10 cellular contexts compared by ENCODE assay signal in genomic region chr17:83100853-83101391, GRCh38. TPM values are rescaled to one million over a fixed set of nuclear protein-coding genes. Genes with fewer than 3 reads are reported as not detected.
DNase-seq lines count a peak whose midpoint lies in the region; ATAC-seq and TF ChIP-seq lines count a peak whose summit lies in the region.
"Had no signal": no experiment of that assay in that cellular context is flagged by ENCODE, and none has a peak within 500 bp of the region (broad histone marks: within the 10 kb centered on the region; RNA-seq: fewer than 3 reads in every experiment).

No MANE protein-coding gene starts in this region.

- DNase-seq in Caco-2 (no peak), Karpas-422 (peak; percentile 56), omental fat pad (ENCODE audit: low spot score) (no peak), posterior cingulate gyrus (no peak), mucosa of gallbladder (ENCODE audit: low spot score) (no peak)
- DNase-seq in central memory CD8-positive, alpha-beta T cell (ENCODE audit: low spot score in 2 of 2), result no peak
- DNase-seq: nephron progenitor cell had no signal

- no peak overlapping the region for H3K4me2 ChIP-seq in Karpas-422 (ENCODE audit: low read depth, low read length, poor library complexity, severe bottlenecking)

- CTCF ChIA-PET in Caco-2 (lab: Charles Lee), result no interaction called here

- peak overlapping the region; percentile 59 for H3K4me3 Mint-ChIP-seq in Caco-2 (ENCODE audit: unreplicated experiment)
- H3K4me3 Mint-ChIP-seq in central memory CD8-positive, alpha-beta T cell, result no peak overlapping the region
- no peak overlapping the region for H3K4me3 Mint-ChIP-seq in activated T-helper 17 cell treated with anti-CD3 and anti-CD28 coated beads, Interleukin-2, amount 50 U/mL, for 72 hours
- H3K4me3 Mint-ChIP-seq: brain had no signal

- H2AFZ ChIP-seq in Karpas-422 (ENCODE audit: low read length), result no peak overlapping the region

- no peaks in the 10 kb centered on the region for H3K27me3 ChIP-seq in Caco-2 (replicated peaks; ENCODE audit: control insufficient read depth, insufficient read depth, low read length)
- H3K27me3 ChIP-seq in Karpas-422 (ENCODE audit: low read length), result no peaks in the 10 kb centered on the region

- POLR2A ChIA-PET in Caco-2 (lab: Charles Lee), result no interaction called here

- no peaks in the 10 kb centered on the region for H3K79me2 ChIP-seq in Karpas-422 (ENCODE audit: low read length)

- H3K9me2 ChIP-seq in Karpas-422 (replicated peaks; ENCODE audit: insufficient read depth, low read length), result no peaks in the 10 kb centered on the region

- H3K9ac ChIP-seq in Karpas-422 (ENCODE audit: low read length), result no peak overlapping the region

- no peaks in the 10 kb centered on the region for H3K27me3 Mint-ChIP-seq in Caco-2 (ENCODE audit: insufficient read depth, unreplicated experiment)
- peaks cover 24% of the 10 kb centered on the region for H3K27me3 Mint-ChIP-seq in central memory CD8-positive, alpha-beta T cell
- no peaks in the 10 kb centered on the region for H3K27me3 Mint-ChIP-seq in activated T-helper 17 cell treated with anti-CD3 and anti-CD28 coated beads, Interleukin-2, amount 50 U/mL, for 72 hours

- H3K36me3 Mint-ChIP-seq in Caco-2 (ENCODE audit: insufficient read depth, unreplicated experiment), result peaks cover 36% of the 10 kb centered on the region
- peaks cover 9% of the 10 kb centered on the region for H3K36me3 Mint-ChIP-seq in central memory CD8-positive, alpha-beta T cell (ENCODE audit: insufficient read depth)
- H3K36me3 Mint-ChIP-seq in activated T-helper 17 cell treated with anti-CD3 and anti-CD28 coated beads, Interleukin-2, amount 50 U/mL, for 72 hours (ENCODE audit: low read depth), result peaks cover 6% of the 10 kb centered on the region

- no peaks in the 10 kb centered on the region for H4K20me1 ChIP-seq in Karpas-422 (ENCODE audit: insufficient read depth, low read depth, low read length)

- no peaks in the 10 kb centered on the region for H3K4me1 Mint-ChIP-seq in Caco-2 (ENCODE audit: low read depth, unreplicated experiment)
- no peaks in the 10 kb centered on the region for H3K4me1 Mint-ChIP-seq in central memory CD8-positive, alpha-beta T cell
- H3K4me1 Mint-ChIP-seq in activated T-helper 17 cell treated with anti-CD3 and anti-CD28 coated beads, Interleukin-2, amount 50 U/mL, for 72 hours, result no peaks in the 10 kb centered on the region

- intact Hi-C loops in Caco-2 (cut with micrococcal nuclease; ENCODE audit: unreplicated experiment), result no loop called here
- intact Hi-C loops in posterior cingulate gyrus (cut with DNase I), result no loop called here

- no peak overlapping the region for H3K27ac ChIP-seq in Karpas-422 (ENCODE audit: low read length)

- H3K4me3 ChIP-seq in Caco-2 (ENCODE audit: low read depth, low read length), result no peak overlapping the region
- no peak overlapping the region for H3K4me3 ChIP-seq in Karpas-422 (ENCODE audit: low read length)

- BruUV-seq in Caco-2 (replicated peaks; lab: Mats Ljungman, UMichigan), result no TSS peak

- H3K4me1 ChIP-seq in Caco-2 (peaks cover 24% of the 10 kb centered on the region), Karpas-422 (ENCODE audit: low read length) (peaks cover 11% of the 10 kb centered on the region)

- peak; percentile 35 for ATAC-seq in central memory CD8-positive, alpha-beta T cell (replicated peaks; ENCODE audit: extremely low read depth, poor library complexity, severe bottlenecking)
- ATAC-seq in omental fat pad (ENCODE audit: low FRiP score), result peak; percentile 19
- no peak for ATAC-seq in GM18498 (IDR thresholded peaks at IDR 0.05; ENCODE audit: unreplicated experiment)
- no peak for ATAC-seq in activated T-helper 17 cell treated with anti-CD3 and anti-CD28 coated beads, Interleukin-2, amount 50 U/mL, for 72 hours (replicated peaks)

- no peak for TF ChIP-seq CTCF in Caco-2 (IDR thresholded peaks at IDR 0.05; ENCODE audit: insufficient read depth in 1 of 2, low read depth in 1 of 2, low read length in 1 of 2, severe bottlenecking in 1 of 2, unreplicated experiment in 1 of 2)
- no peak for TF ChIP-seq CTCF in omental fat pad (IDR thresholded peaks at IDR 0.05)

- H3K27ac Mint-ChIP-seq in Caco-2 (ENCODE audit: unreplicated experiment), result no peak overlapping the region
- H3K27ac Mint-ChIP-seq in central memory CD8-positive, alpha-beta T cell (ENCODE audit: low read depth), result peak overlapping the region; percentile 78
- no peak overlapping the region for H3K27ac Mint-ChIP-seq in activated T-helper 17 cell treated with anti-CD3 and anti-CD28 coated beads, Interleukin-2, amount 50 U/mL, for 72 hours
- H3K27ac Mint-ChIP-seq: nephron progenitor cell had no signal

- no peaks in the 10 kb centered on the region for H3K9me3 ChIP-seq in Caco-2
- H3K9me3 ChIP-seq in Karpas-422 (ENCODE audit: low read length), result no peaks in the 10 kb centered on the region

- no peaks in the 10 kb centered on the region; the same call in 1 of the 2 replicates for H3K36me3 ChIP-seq in Caco-2 (ENCODE audit: control insufficient read depth, insufficient read depth, low read length)
- no peaks in the 10 kb centered on the region for H3K36me3 ChIP-seq in Karpas-422 (ENCODE audit: insufficient read depth, low read length)

- H3K9me3 Mint-ChIP-seq in Caco-2 (ENCODE audit: unreplicated experiment), result no peaks in the 10 kb centered on the region
- H3K9me3 Mint-ChIP-seq in central memory CD8-positive, alpha-beta T cell, result no peaks in the 10 kb centered on the region
- no peaks in the 10 kb centered on the region for H3K9me3 Mint-ChIP-seq in activated T-helper 17 cell treated with anti-CD3 and anti-CD28 coated beads, Interleukin-2, amount 50 U/mL, for 72 hours
- H3K9me3 Mint-ChIP-seq: brain, nephron progenitor cell had no signal

RNA-seq across cellular contexts. Expression of gene METRNL, which starts 21.5 kb away (rescaled TPM):
- total RNA-seq in Caco-2 (2022), result 33.8 and 40.9 TPM in 2 replicates
- 1.3 and 2.4 TPM in 2 replicates for total RNA-seq in Karpas-422 (2014; rRNA removed; shearing (Covaris generic); ENCODE audit: low replicate concordance)
- total RNA-seq in omental fat pad, result 100 to 1,000 TPM in 2 of 4 donors, 10 to 100 TPM in 2; 68.4 to 271 (median 99.9) TPM
- 10 to 100 TPM; 21.9 to 43.4 TPM for total RNA-seq in activated T-helper 17 cell treated with anti-CD3 and anti-CD28 coated beads, Interleukin-2, amount 50 U/mL, for 72 hours
- total RNA-seq in mucosa of gallbladder, result 45.8 TPM

Comparison
In these comparisons a context has a peak if more than half of its experiments do, and no peak if none do; other contexts are left out.
1. ATAC-seq: peak in central memory CD8-positive, alpha-beta T cell (single experiment) and omental fat pad (single experiment); none in GM18498 (single experiment) and activated T-helper 17 cell treated with anti-CD3 and anti-CD28 coated beads, Interleukin-2, amount 50 U/mL, for 72 hours (single experiment).